1 cellular context compared by ENCODE assay signal in genomic region chr14:20455355-20456300, GRCh38.
TF ChIP-seq lines count a peak whose summit lies in the region.

No MANE protein-coding gene starts in this region.

TF ChIP-seq in K562, 482 proteins besides CTCF, POLR2A, EP300 and RAD21 (continued from another document):
- TF ChIP-seq ZNF592 (IDR thresholded peaks at IDR 0.05) = no peak
- TF ChIP-seq NCOA4 (IDR thresholded peaks at IDR 0.05; ENCODE audit: partially characterized antibody) = no peak
- no peak for TF ChIP-seq KDM1A (IDR thresholded peaks at IDR 0.05)
